In genomic region chr17:7652659-7653343, GRCh38 we compare ENCODE assay signal across 31 cellular contexts. TPM values are rescaled to one million over a fixed set of nuclear protein-coding genes. Genes with fewer than 3 reads are reported as not detected.
DNase-seq lines count a peak whose midpoint lies in the region; ATAC-seq and TF ChIP-seq lines count a peak whose summit lies in the region.
"Had no signal": no experiment of that assay in that cellular context is flagged by ENCODE, and none has a peak within 500 bp of the region (broad histone marks: within the 10 kb centered on the region; RNA-seq: fewer than 3 reads in every experiment).

No MANE protein-coding gene starts in this region.

- H2BK20ac ChIP-seq in H9 (ENCODE audit: low read depth, low read length, poor library complexity, severe bottlenecking), result no peak overlapping the region

- H3K27me3 Mint-ChIP-seq in nephron (ENCODE audit: low read depth), result peaks cover 35% of the 10 kb centered on the region
- peaks cover 62% of the 10 kb centered on the region for H3K27me3 Mint-ChIP-seq in H9 (ENCODE audit: low read depth)

- no peak overlapping the region for H4K91ac ChIP-seq in H9 (ENCODE audit: insufficient read length, low read depth, low read length)

- H3K36me3 Mint-ChIP-seq in nephron (ENCODE audit: low read depth) (peaks cover 9% of the 10 kb centered on the region), H9 (ENCODE audit: insufficient read depth in 1 of 3, low read depth in 3 of 3) (peaks cover 7 to 29% (median 10%) of the 10 kb centered on the region in 3 experiments; a peak in 6 of 7 replicates)
- H3K36me3 Mint-ChIP-seq: activated naive CD8-positive, alpha-beta T cell treated with anti-CD3 and anti-CD28 coated beads, Interleukin-2, amount 10 ng/mL, durations not matched to agents 7 days and 5 days; natural killer cell treated with Interleukin-12 subunit alpha and Interleukin-12 subunit beta and Interleukin-15 and Interleukin-18, amount 100 ng/mL, for 72 hours had no signal

- H3K4me3 Mint-ChIP-seq in nephron, result peak overlapping the region; percentile 87 to 91 (median 91)
- H3K4me3 Mint-ChIP-seq in H9, result no peak overlapping the region; a peak in 1 of 5 replicates
- H3K4me3 Mint-ChIP-seq: activated naive CD8-positive, alpha-beta T cell treated with anti-CD3 and anti-CD28 coated beads, Interleukin-2, amount 10 ng/mL, durations not matched to agents 7 days and 5 days had no signal

- H3T11ph ChIP-seq in H9 (ENCODE audit: low read length), result no peak overlapping the region

- no peak overlapping the region for H3K4me2 ChIP-seq in H9 (ENCODE audit: insufficient read depth, insufficient read length, low read length)
- H3K4me2 ChIP-seq: A549 had no signal

- H3K14ac ChIP-seq in H9 (ENCODE audit: insufficient read depth, low read length), result no peak overlapping the region

- DNase-seq in left ventricle myocardium inferior (no peak), left cardiac atrium (no peak), caudate nucleus (lab: John Stamatoyannopoulos, UW) (no peak), vagina (ENCODE audit: extremely low spot score in 2 of 2) (no peak), prostate gland (ENCODE audit: low spot score) (no peak), H9 (no peak)
- DNase-seq: activated CD4-positive, alpha-beta T cell treated with anti-CD3 and anti-CD28 coated beads, Interleukin-2, amount 50 U/mL, for 48 hours; activated CD4-positive, CD25-positive, alpha-beta regulatory T cell; activated CD8-positive, alpha-beta memory T cell treated with anti-CD3 and anti-CD28 coated beads, Interleukin-2, amount 50 U/mL, for 48 hours; activated naive CD8-positive, alpha-beta T cell treated with anti-CD3 and anti-CD28 coated beads, Interleukin-2, amount 10 ng/mL, durations not matched to agents 7 days and 5 days; COR-L47; effector CD8-positive, alpha-beta T cell; foreskin keratinocyte; immature natural killer cell; IMR-90; left ventricle myocardium superior; NCI-H2081; NCI-H446; psoas muscle; stimulated activated CD8-positive, alpha-beta memory T cell treated with anti-CD3 and anti-CD28 coated beads, Interleukin-4, amount 100 ng/mL, for 48 hours; T1000 had no signal

- H3K4me1 Mint-ChIP-seq in nephron, result peaks cover 50% of the 10 kb centered on the region
- H3K4me1 Mint-ChIP-seq in H9, result peaks cover 39 to 57% of the 10 kb centered on the region in 2 experiments

- no peak overlapping the region for H2BK120ac ChIP-seq in H9 (ENCODE audit: low read depth, low read length, poor library complexity, severe bottlenecking)

- H3K4ac ChIP-seq in H9 (ENCODE audit: low read depth, low read length), result no peak overlapping the region

- H3K9me3 ChIP-seq in left ventricle myocardium inferior (replicated peaks) (no peaks in the 10 kb centered on the region), vagina (no peaks in the 10 kb centered on the region), prostate gland (no peaks in the 10 kb centered on the region), H9 (ENCODE audit: control insufficient read depth, low read depth, low read length) (no peaks in the 10 kb centered on the region)
- H3K9me3 ChIP-seq: A549, psoas muscle had no signal

- no peak overlapping the region for H2BK5ac ChIP-seq in H9 (ENCODE audit: insufficient read length, low read length)

- H3K18ac ChIP-seq in H9 (ENCODE audit: insufficient read length, low read depth, low read length), result no peak overlapping the region

- H3K27me3 ChIP-seq in left ventricle myocardium inferior (ENCODE audit: low read depth), result peaks cover 47% of the 10 kb centered on the region
- H3K27me3 ChIP-seq in vagina, result peaks cover 14% of the 10 kb centered on the region
- H3K27me3 ChIP-seq in prostate gland (replicated peaks; ENCODE audit: insufficient read depth), result no peaks in the 10 kb centered on the region
- H3K27me3 ChIP-seq in H9 (ENCODE audit: insufficient read depth, low read length), result peaks cover 5% of the 10 kb centered on the region

- no peak overlapping the region for H3K23ac ChIP-seq in H9 (ENCODE audit: insufficient read length, low read depth, low read length)

- peaks cover 34% of the 10 kb centered on the region for H3K4me1 ChIP-seq in left ventricle myocardium inferior
- H3K4me1 ChIP-seq in vagina, result peaks cover 24% of the 10 kb centered on the region
- no peaks in the 10 kb centered on the region for H3K4me1 ChIP-seq in prostate gland (replicated peaks)
- H3K4me1 ChIP-seq in H9 (ENCODE audit: insufficient read depth, low read length), result peaks cover 4% of the 10 kb centered on the region; the same call in 1 of the 2 replicates
- H3K4me1 ChIP-seq: foreskin keratinocyte had no signal

- no peak overlapping the region for H3K9ac ChIP-seq in H9 (ENCODE audit: extremely low read depth, insufficient read length, low read length)

- H3K79me1 ChIP-seq in H9 (ENCODE audit: insufficient read depth, low read depth, low read length, poor library complexity, severe bottlenecking), result no peaks in the 10 kb centered on the region

- no peak overlapping the region for H3K56ac ChIP-seq in H9 (ENCODE audit: insufficient read length, low read depth, low read length)

- WGBS in prostate gland, result 72% methylated on average over 7 of the region's 7 CpGs
- WGBS in H9 (ENCODE audit: extremely low coverage, insufficient read length, low lambda C conversion rate), result no CpG with 5 or more reads among the region's 7 CpGs

- intact Hi-C loops in left ventricle myocardium inferior (cut with micrococcal nuclease) (no loop called here), left cardiac atrium (cut with DNase I) (loop anchor here in 1 of 2 donors (10.0 kb wide), 1 partner anchor 162 kb away; no protein-coding TSS in a partner anchor), vagina (cut with DNase I) (no loop called here), prostate gland (cut with DNase I) (no loop called here)

- no peak overlapping the region for H4K5ac ChIP-seq in H9 (ENCODE audit: insufficient read length, low read depth, low read length)

- no peak overlapping the region for H4K8ac ChIP-seq in H9 (replicated peaks; ENCODE audit: insufficient read length, low read depth, low read length)

- no peaks in the 10 kb centered on the region for H3K79me2 ChIP-seq in H9 (ENCODE audit: insufficient read depth, low read length)
- H3K79me2 ChIP-seq: hepatocyte had no signal

- H3K23me2 ChIP-seq in H9 (ENCODE audit: insufficient read length, low read depth, low read length, poor library complexity, severe bottlenecking), result peaks cover 20% of the 10 kb centered on the region

- ATAC-seq in left cardiac atrium, result no peak
- no peak for ATAC-seq in GM19455 (IDR thresholded peaks at IDR 0.05; ENCODE audit: unreplicated experiment)
- ATAC-seq: esophagus mucosa; foreskin keratinocyte; GM12878; left ventricle myocardium superior; natural killer cell treated with Interleukin-12 subunit alpha and Interleukin-12 subunit beta and Interleukin-15 and Interleukin-18, amount 100 ng/mL, for 72 hours; psoas muscle had no signal

- TF ChIP-seq CTCF in left ventricle myocardium inferior (IDR thresholded peaks at IDR 0.05; ENCODE audit: borderline replicate concordance) (no peak), nephron (IDR thresholded peaks at IDR 0.05; ENCODE audit: unreplicated experiment in 3 of 3) (no peak), vagina (IDR thresholded peaks at IDR 0.05) (no peak), prostate gland (IDR thresholded peaks at IDR 0.05) (no peak), H9 (conservative IDR thresholded peaks at IDR 0.05) (no peak)

- no peak overlapping the region for H2AFZ ChIP-seq in H9 (ENCODE audit: low read length)

- no peaks in the 10 kb centered on the region for H4K20me1 ChIP-seq in H9 (ENCODE audit: control insufficient read depth, insufficient read depth, insufficient read length)

- H2BK15ac ChIP-seq in H9 (ENCODE audit: low read depth, low read length), result no peak overlapping the region

- H3K4me3 ChIP-seq in left ventricle myocardium inferior (peak overlapping the region; percentile 68), vagina (no peak overlapping the region), prostate gland (no peak overlapping the region)
- H3K4me3 ChIP-seq: A549, GM12878, hepatocyte had no signal

- peak overlapping the region; percentile 73 for H3K27ac ChIP-seq in left ventricle myocardium inferior (replicated peaks)
- H3K27ac ChIP-seq in caudate nucleus (ENCODE audit: low read depth, low read length), result peak overlapping the region; percentile 85
- peak overlapping the region; percentile 73 for H3K27ac ChIP-seq in vagina
- no peak overlapping the region for H3K27ac ChIP-seq in prostate gland
- H3K27ac ChIP-seq in H9 (ENCODE audit: insufficient read length, low read depth, low read length), result no peak overlapping the region
- H3K27ac ChIP-seq: A549, foreskin keratinocyte, hepatocyte, psoas muscle had no signal

- H3K9me3 Mint-ChIP-seq in nephron (no peaks in the 10 kb centered on the region), H9 (peaks cover 0 to 3% of the 10 kb centered on the region in 2 experiments; a peak in 1 of 5 replicates)
- H3K9me3 Mint-ChIP-seq: activated naive CD8-positive, alpha-beta T cell treated with anti-CD3 and anti-CD28 coated beads, Interleukin-2, amount 10 ng/mL, durations not matched to agents 7 days and 5 days; activated T-helper 2 cell treated with anti-CD3 and anti-CD28 coated beads, Interferon-gamma antibody, Interleukin-2, Interleukin-4, amounts not matched to agents 10 μg/mL and 5 μg/mL and 100 μg/mL, durations not matched to agents 14 hours and 24 hours and 36 hours; immature natural killer cell; natural killer cell treated with Interleukin-12 subunit alpha and Interleukin-12 subunit beta and Interleukin-15 and Interleukin-18, amount 100 ng/mL, for 72 hours had no signal

- no peaks in the 10 kb centered on the region for H3K36me3 ChIP-seq in left ventricle myocardium inferior
- no peaks in the 10 kb centered on the region for H3K36me3 ChIP-seq in vagina
- H3K36me3 ChIP-seq in prostate gland, result no peaks in the 10 kb centered on the region

- no peak for TF ChIP-seq POLR2A in vagina (IDR thresholded peaks at IDR 0.05)
- no peak for TF ChIP-seq POLR2A in prostate gland (IDR thresholded peaks at IDR 0.05)

- no peak overlapping the region for H2BK12ac ChIP-seq in H9 (ENCODE audit: insufficient read length, low read depth, low read length)

- no peak overlapping the region for H2AK5ac ChIP-seq in H9 (ENCODE audit: insufficient read length, low read length)

- H3K27ac Mint-ChIP-seq in nephron (peak overlapping the region; percentile 8 to 73 (median 47)), H9 (no peak overlapping the region)
- H3K27ac Mint-ChIP-seq: activated naive CD8-positive, alpha-beta T cell treated with anti-CD3 and anti-CD28 coated beads, Interleukin-2, amount 10 ng/mL, durations not matched to agents 7 days and 5 days; activated T-helper 2 cell treated with anti-CD3 and anti-CD28 coated beads, Interferon-gamma antibody, Interleukin-2, Interleukin-4, amounts not matched to agents 10 μg/mL and 5 μg/mL and 100 μg/mL, durations not matched to agents 14 hours and 24 hours and 36 hours; immature natural killer cell; natural killer cell treated with Interleukin-12 subunit alpha and Interleukin-12 subunit beta and Interleukin-15 and Interleukin-18, amount 100 ng/mL, for 72 hours had no signal

RNA-seq across cellular contexts. Expression of gene ATP1B2, which starts 2.1 kb away (rescaled TPM):
- total RNA-seq in left ventricle myocardium inferior (2.8 TPM), left cardiac atrium (1 to 10 TPM; 1.8 to 3.7 TPM), vagina (2.7 TPM), prostate gland (10 to 100 TPM in 1 of 2 donors, under 1 TPM in 1; 0.82 to 11.7 TPM), H9 (2021) (15.4 and 16.2 TPM in 2 replicates)
- total RNA-seq: foreskin keratinocyte, IMR-90, OCI-LY7 had no signal

RNA-seq across cellular contexts. Expression of gene SHBG, which starts 22.9 kb away (rescaled TPM):
- 0.74 TPM for total RNA-seq in left ventricle myocardium inferior
- total RNA-seq in left cardiac atrium, result under 1 TPM; 0.55 to 0.85 TPM
- total RNA-seq in vagina, result not detected
- total RNA-seq in prostate gland, result 1 to 10 TPM in 1 of 2 donors, not detected in 1; 2.1 TPM
- 1.5 and 1.6 TPM in 2 replicates for total RNA-seq in H9 (2021)
- total RNA-seq: activated naive CD8-positive, alpha-beta T cell treated with anti-CD3 and anti-CD28 coated beads, Interleukin-2, amount 10 ng/mL, durations not matched to agents 7 days and 5 days; activated T-helper 2 cell treated with anti-CD3 and anti-CD28 coated beads, Interferon-gamma antibody, Interleukin-2, Interleukin-4, amounts not matched to agents 10 μg/mL and 5 μg/mL and 100 μg/mL, durations not matched to agents 14 hours and 24 hours and 36 hours; foreskin keratinocyte; GM12878; left ventricle myocardium superior; natural killer cell treated with Interleukin-12 subunit alpha and Interleukin-12 subunit beta and Interleukin-15 and Interleukin-18, amount 100 ng/mL, for 72 hours; ureter had no signal

RNA-seq across cellular contexts. Expression of gene SAT2, which starts 25.2 kb away (rescaled TPM):
- 73.5 TPM for total RNA-seq in left ventricle myocardium inferior
- total RNA-seq in left cardiac atrium, result 10 to 100 TPM; 84.1 to 86.4 TPM
- total RNA-seq in vagina, result 69.7 TPM
- 100 to 1,000 TPM in 1 of 2 donors, 10 to 100 TPM in 1; 83.3 to 139 TPM for total RNA-seq in prostate gland
- 72.1 and 77.6 TPM in 2 replicates for total RNA-seq in H9 (2021)

RNA-seq across cellular contexts. Expression of gene TP53, which starts 34.5 kb away (rescaled TPM):
- 11.7 TPM for total RNA-seq in left ventricle myocardium inferior
- 10 to 100 TPM; 18.5 to 23.7 TPM for total RNA-seq in left cardiac atrium
- total RNA-seq in vagina, result 18.7 TPM
- total RNA-seq in prostate gland, result 10 to 100 TPM; 52.3 to 65.0 TPM
- 163 and 164 TPM in 2 replicates for total RNA-seq in H9 (2021)

RNA-seq across cellular contexts. Expression of gene WRAP53, which starts 35.5 kb away (rescaled TPM):
- 4.7 TPM for total RNA-seq in left ventricle myocardium inferior
- 1 to 10 TPM; 3.7 to 6.0 TPM for total RNA-seq in left cardiac atrium
- 7.6 TPM for total RNA-seq in vagina
- 1 to 10 TPM; 8.6 to 9.4 TPM for total RNA-seq in prostate gland
- total RNA-seq in H9 (2021), result 27.0 and 29.8 TPM in 2 replicates

Comparison
In these comparisons a context has a peak if more than half of its experiments do, and no peak if none do; other contexts are left out.
1. H3K27ac ChIP-seq: peak in left ventricle myocardium inferior (single experiment), caudate nucleus (single experiment) and vagina (single experiment); none in prostate gland (0 of 2) and H9 (single experiment).
2. H3K27ac Mint-ChIP-seq: peak in nephron (3 of 3); none in H9 (0 of 3).
3. H3K4me3 Mint-ChIP-seq: peak in nephron (3 of 3); none in H9 (0 of 2).